Comparison of ENCODE assay signal across 1 cellular context in genomic region chr19:13031917-13032623, GRCh38.
TF ChIP-seq lines count a peak whose summit lies in the region.

No MANE protein-coding gene starts in this region.

TF ChIP-seq in HepG2, 621 proteins besides CTCF, POLR2A, EP300 and RAD21 (continued from another document):
- TF ChIP-seq FOXP4 (CRISPR knock-in tag; IDR thresholded peaks at IDR 0.05) (0 out of 2 replicates have a peak, but pooled peaks have one; percentile 27), BHLHE40 (IDR thresholded peaks at IDR 0.05; ENCODE audit: low read length) (peak; percentile 48; the same call in 1 of the 2 replicates), TEAD3 (CRISPR knock-in tag; optimal IDR thresholded peaks at IDR 0.05; ENCODE audit: borderline replicate concordance) (no peak), REL (CRISPR knock-in tag; conservative IDR thresholded peaks at IDR 0.05) (no peak), HMGXB3 (CRISPR knock-in tag; IDR thresholded peaks at IDR 0.05; ENCODE audit: borderline replicate concordance) (0 out of 2 replicates have a peak, but pooled peaks have one; percentile 42), HBP1 (CRISPR knock-in tag; IDR thresholded peaks at IDR 0.05; ENCODE audit: low read depth) (no peak), ETV5 (CRISPR knock-in tag; IDR thresholded peaks at IDR 0.05; ENCODE audit: borderline replicate concordance) (peak; percentile 38; the same call in 1 of the 2 replicates), ZNF674 (CRISPR knock-in tag; IDR thresholded peaks at IDR 0.05; ENCODE audit: low read depth) (no peak), ZNF609 (CRISPR knock-in tag; IDR thresholded peaks at IDR 0.05; ENCODE audit: borderline replicate concordance) (peak; percentile 30; the same call in 1 of the 2 replicates), GATAD1 (CRISPR knock-in tag; IDR thresholded peaks at IDR 0.05) (0 out of 2 replicates have a peak, but pooled peaks have one; percentile 25), NAIF1 (CRISPR knock-in tag; IDR thresholded peaks at IDR 0.05; ENCODE audit: borderline replicate concordance) (no peak), PATZ1 (CRISPR knock-in tag; IDR thresholded peaks at IDR 0.05) (peak; percentile 9; the same call in 1 of the 2 replicates), HMGXB4 (CRISPR knock-in tag; IDR thresholded peaks at IDR 0.05; ENCODE audit: borderline replicate concordance in 1 of 2, low read depth in 1 of 2) (0 out of 4 replicates have a peak, but pooled peaks of 1 of the 2 experiments have one; percentile 54), ZNF746 (CRISPR knock-in tag; IDR thresholded peaks at IDR 0.05) (0 out of 2 replicates have a peak, but pooled peaks have one; percentile 6), HNF4A (CRISPR knock-in tag; IDR thresholded peaks at IDR 0.05) (peak; percentile 47; the same call in 1 of the 2 replicates), ZNF276 (CRISPR knock-in tag; IDR thresholded peaks at IDR 0.05; ENCODE audit: low read depth) (no peak), CREM (IDR thresholded peaks at IDR 0.05) (0 out of 2 replicates have a peak, but pooled peaks have one; percentile 7), CREM (CRISPR knock-in tag; IDR thresholded peaks at IDR 0.05) (no peak), TFDP2 (CRISPR knock-in tag; IDR thresholded peaks at IDR 0.05) (peak; percentile 48; the same call in 1 of the 2 replicates), TCF7 (IDR thresholded peaks at IDR 0.05; ENCODE audit: low read depth) (peak; percentile 62; the same call in 1 of the 2 replicates), CEBPG (CRISPR knock-in tag; IDR thresholded peaks at IDR 0.05) (peak; percentile 51; the same call in 1 of the 2 replicates), KMT2A (CRISPR knock-in tag; IDR thresholded peaks at IDR 0.05) (peak; percentile 0; the same call in 1 of the 2 replicates), RFXANK (CRISPR knock-in tag; IDR thresholded peaks at IDR 0.05) (no peak), GFI1 (CRISPR knock-in tag; IDR thresholded peaks at IDR 0.05; ENCODE audit: borderline replicate concordance) (peak; percentile 26; the same call in 1 of the 2 replicates), PAX8 (CRISPR knock-in tag; IDR thresholded peaks at IDR 0.05; ENCODE audit: borderline replicate concordance) (no peak), RBM22 (optimal IDR thresholded peaks at IDR 0.05; ENCODE audit: low read length) (peak; percentile 32), ZFX (CRISPR knock-in tag; IDR thresholded peaks at IDR 0.05; ENCODE audit: low read depth) (peak; percentile 79), SAP130 (CRISPR knock-in tag; IDR thresholded peaks at IDR 0.05; ENCODE audit: low read depth) (peak; percentile 59; the same call in 1 of the 2 replicates), MXI1 (IDR thresholded peaks at IDR 0.05; ENCODE audit: borderline replicate concordance, low read depth, low read length) (no peak), ZBTB25 (CRISPR knock-in tag; IDR thresholded peaks at IDR 0.05) (0 out of 2 replicates have a peak, but pooled peaks have one; percentile 22), TCF12 (IDR thresholded peaks at IDR 0.05) (no peak), TCF12 (CRISPR knock-in tag; IDR thresholded peaks at IDR 0.05) (no peak)
